8 cellular contexts compared by ENCODE assay signal in genomic region chr20:31713312-31714049, GRCh38. TPM values are rescaled to one million over a fixed set of nuclear protein-coding genes. Genes with fewer than 3 reads are reported as not detected.
DNase-seq lines count a peak whose midpoint lies in the region; ATAC-seq and TF ChIP-seq lines count a peak whose summit lies in the region.

No MANE protein-coding gene starts in this region.

- H3K4me1 Mint-ChIP-seq in activated CD4-positive, alpha-beta memory T cell treated with anti-CD3 and anti-CD28 coated beads, Interleukin-2, amount 10 ng/mL, durations not matched to agents 7 days and 5 days, result peaks cover 90% of the 10 kb centered on the region
- peaks cover 71% of the 10 kb centered on the region for H3K4me1 Mint-ChIP-seq in progenitor cell of endocrine pancreas (ENCODE audit: low read depth)

- DNase-seq in GOT3 (lab: John Stamatoyannopoulos, UW), result peak; percentile 30
- no peak for DNase-seq in activated CD4-positive, alpha-beta memory T cell treated with anti-CD3 and anti-CD28 coated beads, Interleukin-2, amount 10 ng/mL, durations not matched to agents 7 days and 5 days
- peak; percentile 91 for DNase-seq in glomerular visceral epithelial cell (ENCODE audit: extremely low spot score)
- no peak for DNase-seq in progenitor cell of endocrine pancreas (ENCODE audit: low spot score, unreplicated experiment)
- DNase-seq in cerebellum (ENCODE audit: low spot score), result no peak
- DNase-seq in Ammon's horn (ENCODE audit: low spot score), result no peak
- DNase-seq in MV-4-11 (lab: John Stamatoyannopoulos, UW), result no peak

- peaks cover 77% of the 10 kb centered on the region for H3K36me3 Mint-ChIP-seq in activated CD4-positive, alpha-beta memory T cell treated with anti-CD3 and anti-CD28 coated beads, Interleukin-2, amount 10 ng/mL, durations not matched to agents 7 days and 5 days (ENCODE audit: low read depth)
- peaks cover 44% of the 10 kb centered on the region for H3K36me3 Mint-ChIP-seq in progenitor cell of endocrine pancreas (ENCODE audit: insufficient read depth)

- no peak for ATAC-seq in GM21529 (IDR thresholded peaks at IDR 0.05; ENCODE audit: unreplicated experiment)

- H3K27ac Mint-ChIP-seq in activated CD4-positive, alpha-beta memory T cell treated with anti-CD3 and anti-CD28 coated beads, Interleukin-2, amount 10 ng/mL, durations not matched to agents 7 days and 5 days, result peak overlapping the region; percentile 34
- H3K27ac Mint-ChIP-seq in progenitor cell of endocrine pancreas, result peak overlapping the region; percentile 99

- POLR2A ChIA-PET in activated CD4-positive, alpha-beta memory T cell treated with anti-CD3 and anti-CD28 coated beads, Interleukin-2, amount 10 ng/mL, durations not matched to agents 7 days and 5 days (lab: Charles Lee), result interaction anchor here (1.1 to 1.5 kb wide), 3 partner anchors 9 to 111 kb away, joined by 3 to 6 read pairs (median 5); partner anchors contain the start of gene BCL2L1

- no peak overlapping the region for H3K4me3 Mint-ChIP-seq in activated CD4-positive, alpha-beta memory T cell treated with anti-CD3 and anti-CD28 coated beads, Interleukin-2, amount 10 ng/mL, durations not matched to agents 7 days and 5 days
- H3K4me3 Mint-ChIP-seq in progenitor cell of endocrine pancreas (ENCODE audit: low read depth), result peak overlapping the region; percentile 40

- CTCF ChIA-PET in activated CD4-positive, alpha-beta memory T cell treated with anti-CD3 and anti-CD28 coated beads, Interleukin-2, amount 10 ng/mL, durations not matched to agents 7 days and 5 days (lab: Charles Lee), result interaction anchor here (1.2 to 4.0 kb wide), 3 partner anchors 10 to 79 kb away, joined by 3 to 22 read pairs (median 3); no protein-coding TSS in a partner anchor

- no peak for TF ChIP-seq CTCF in progenitor cell of endocrine pancreas (IDR thresholded peaks at IDR 0.05; ENCODE audit: unreplicated experiment)

- no peaks in the 10 kb centered on the region for H3K27me3 Mint-ChIP-seq in activated CD4-positive, alpha-beta memory T cell treated with anti-CD3 and anti-CD28 coated beads, Interleukin-2, amount 10 ng/mL, durations not matched to agents 7 days and 5 days
- no peaks in the 10 kb centered on the region for H3K27me3 Mint-ChIP-seq in progenitor cell of endocrine pancreas

- H3K9me3 Mint-ChIP-seq in activated CD4-positive, alpha-beta memory T cell treated with anti-CD3 and anti-CD28 coated beads, Interleukin-2, amount 10 ng/mL, durations not matched to agents 7 days and 5 days, result no peaks in the 10 kb centered on the region
- H3K9me3 Mint-ChIP-seq in progenitor cell of endocrine pancreas (ENCODE audit: low read depth), result no peaks in the 10 kb centered on the region

RNA-seq across cellular contexts. Expression of gene BCL2L1, which starts 9.2 kb away (rescaled TPM):
- total RNA-seq in activated CD4-positive, alpha-beta memory T cell treated with anti-CD3 and anti-CD28 coated beads, Interleukin-2, amount 10 ng/mL, durations not matched to agents 7 days and 5 days, result 10 to 100 TPM; 67.7 to 72.5 TPM
- total RNA-seq in progenitor cell of endocrine pancreas, result 130 and 136 TPM in 2 replicates
- total RNA-seq in cerebellum, result 30.4 TPM

RNA-seq across cellular contexts. Expression of gene TPX2, which starts 25.6 kb away (rescaled TPM):
- total RNA-seq in activated CD4-positive, alpha-beta memory T cell treated with anti-CD3 and anti-CD28 coated beads, Interleukin-2, amount 10 ng/mL, durations not matched to agents 7 days and 5 days, result 100 to 1,000 TPM; 137 to 138 TPM
- total RNA-seq in progenitor cell of endocrine pancreas (71.9 and 77.0 TPM in 2 replicates), cerebellum (15.4 TPM)

Comparison
In these comparisons a context has a peak if more than half of its experiments do, and no peak if none do; other contexts are left out.
1. DNase-seq: peak in GOT3 (single experiment) and glomerular visceral epithelial cell (single experiment); none in activated CD4-positive, alpha-beta memory T cell treated with anti-CD3 and anti-CD28 coated beads, Interleukin-2, amount 10 ng/mL, durations not matched to agents 7 days and 5 days (single experiment), progenitor cell of endocrine pancreas (single experiment), cerebellum (single experiment), Ammon's horn (single experiment) and MV-4-11 (single experiment).